Comparison of ENCODE assay signal across 1 cellular context in genomic region chr19:3482507-3483225, GRCh38.
TF ChIP-seq lines count a peak whose summit lies in the region.

No MANE protein-coding gene starts in this region.

TF ChIP-seq in K562, 482 proteins besides CTCF, POLR2A, EP300 and RAD21:
- TF ChIP-seq NFIC (IDR thresholded peaks at IDR 0.05) = peak; percentile 88
- no peak for TF ChIP-seq CBX1 (IDR thresholded peaks at IDR 0.05; ENCODE audit: low read depth)
- no peak for TF ChIP-seq ZBTB12 (CRISPR knock-in tag; IDR thresholded peaks at IDR 0.05)
- no peak for TF ChIP-seq HSF4 (CRISPR knock-in tag; IDR thresholded peaks at IDR 0.05; ENCODE audit: borderline replicate concordance)
